ENCODE assay signal across 9 cellular contexts in genomic region chr17:81252336-81253329, GRCh38. TPM values are rescaled to one million over a fixed set of nuclear protein-coding genes. Genes with fewer than 3 reads are reported as not detected.
DNase-seq lines count a peak whose midpoint lies in the region; ATAC-seq and TF ChIP-seq lines count a peak whose summit lies in the region.
"Had no signal": no experiment of that assay in that cellular context is flagged by ENCODE, and none has a peak within 500 bp of the region (broad histone marks: within the 10 kb centered on the region; RNA-seq: fewer than 3 reads in every experiment).

No MANE protein-coding gene starts in this region.

- no peak for DNase-seq in activated CD4-positive, alpha-beta T cell treated with anti-CD3 and anti-CD28 coated beads for 36 hours
- DNase-seq in activated CD4-positive, alpha-beta T cell treated with anti-CD3 and anti-CD28 coated beads, Interleukin-2, amount 50 U/mL, for 4 hours, result no peak
- no peak for DNase-seq in Karpas-422
- DNase-seq in WERI-Rb-1, result peak; percentile 84
- DNase-seq in neural progenitor cell (ENCODE audit: low spot score), result no peak
- DNase-seq in activated CD4-positive, CD25-positive, alpha-beta regulatory T cell treated with anti-CD3 and anti-CD28 coated beads, Interleukin-2, amount 50 U/mL, for 72 hours, result no peak
- DNase-seq in T1000 (lab: John Stamatoyannopoulos, UW), result no peak
- DNase-seq: GF-D8 had no signal

- H4K20me1 ChIP-seq in Karpas-422 (ENCODE audit: insufficient read depth, low read depth, low read length), result peaks cover 21% of the 10 kb centered on the region; the same call in 1 of the 2 replicates
- H4K20me1 ChIP-seq in neural progenitor cell (ENCODE audit: low read depth), result peaks cover 28% of the 10 kb centered on the region

- no peaks in the 10 kb centered on the region for H3K27me3 Mint-ChIP-seq in activated CD4-positive, alpha-beta T cell treated with anti-CD3 and anti-CD28 coated beads for 36 hours
- peaks cover 8% of the 10 kb centered on the region for H3K27me3 Mint-ChIP-seq in neural progenitor cell (ENCODE audit: insufficient read depth, low read depth)

- H3F3A ChIP-seq in neural progenitor cell (ENCODE audit: low read depth), result peaks cover 23% of the 10 kb centered on the region

- H3K36me3 ChIP-seq in Karpas-422 (ENCODE audit: insufficient read depth, low read length), result peaks cover 15% of the 10 kb centered on the region; the same call in 1 of the 2 replicates
- H3K36me3 ChIP-seq in WERI-Rb-1, result peaks cover 8% of the 10 kb centered on the region
- H3K36me3 ChIP-seq in neural progenitor cell, result no peaks in the 10 kb centered on the region

- peaks cover 8% of the 10 kb centered on the region for H3K4me1 Mint-ChIP-seq in activated CD4-positive, alpha-beta T cell treated with anti-CD3 and anti-CD28 coated beads for 36 hours
- peaks cover 38% of the 10 kb centered on the region for H3K4me1 Mint-ChIP-seq in neural progenitor cell

- H3K79me2 ChIP-seq in Karpas-422 (ENCODE audit: low read length), result no peaks in the 10 kb centered on the region
- H3K79me2 ChIP-seq in neural progenitor cell (ENCODE audit: low read depth), result no peaks in the 10 kb centered on the region

- H3K27ac ChIP-seq in Karpas-422 (ENCODE audit: low read length) (peak overlapping the region; percentile 85), WERI-Rb-1 (peak overlapping the region; percentile 91), neural progenitor cell (no peak overlapping the region)

- H3K4me2 ChIP-seq in Karpas-422 (ENCODE audit: low read depth, low read length, poor library complexity, severe bottlenecking) (peak overlapping the region; percentile 77), neural progenitor cell (no peak overlapping the region)

- no peaks in the 10 kb centered on the region for H3K9me3 Mint-ChIP-seq in activated CD4-positive, alpha-beta T cell treated with anti-CD3 and anti-CD28 coated beads for 36 hours (ENCODE audit: low read depth)
- H3K9me3 Mint-ChIP-seq in neural progenitor cell, result no peaks in the 10 kb centered on the region

- peak overlapping the region; percentile 40 for H3K9ac ChIP-seq in Karpas-422 (ENCODE audit: low read length)
- H3K9ac ChIP-seq in neural progenitor cell, result no peak overlapping the region

- H3K27ac Mint-ChIP-seq in activated CD4-positive, alpha-beta T cell treated with anti-CD3 and anti-CD28 coated beads for 36 hours, result no peak overlapping the region
- H3K27ac Mint-ChIP-seq in neural progenitor cell, result peak overlapping the region; percentile 85

- H3K36me3 Mint-ChIP-seq in activated CD4-positive, alpha-beta T cell treated with anti-CD3 and anti-CD28 coated beads for 36 hours (ENCODE audit: low read depth), result peaks cover 13% of the 10 kb centered on the region
- peaks cover 8% of the 10 kb centered on the region for H3K36me3 Mint-ChIP-seq in neural progenitor cell

- ATAC-seq in activated CD4-positive, alpha-beta T cell treated with anti-CD3 and anti-CD28 coated beads for 36 hours, result peak; percentile 8
- ATAC-seq in GM18511 (IDR thresholded peaks at IDR 0.05; ENCODE audit: unreplicated experiment), result no peak

- TF ChIP-seq CTCF in WERI-Rb-1 (IDR thresholded peaks at IDR 0.05; ENCODE audit: low read depth, low read length) (no peak), neural progenitor cell (IDR thresholded peaks at IDR 0.05) (no peak)

- H3K27me3 ChIP-seq in Karpas-422 (ENCODE audit: low read length), result no peaks in the 10 kb centered on the region
- H3K27me3 ChIP-seq in WERI-Rb-1 (ENCODE audit: insufficient read depth, low read depth, severe bottlenecking), result no peaks in the 10 kb centered on the region
- no peaks in the 10 kb centered on the region for H3K27me3 ChIP-seq in neural progenitor cell

- CTCF ChIA-PET in activated CD4-positive, alpha-beta T cell treated with anti-CD3 and anti-CD28 coated beads for 36 hours (lab: Charles Lee), result interaction anchor here (0.7 to 1.2 kb wide), 6 partner anchors 43 to 299 kb away, joined by 3 to 8 read pairs (median 3); partner anchors contain the start of genes FAAP100 and SLC38A10

- intact Hi-C loops in activated CD4-positive, alpha-beta T cell treated with anti-CD3 and anti-CD28 coated beads for 36 hours (cut with DNase I, micrococcal nuclease), result loop anchor here (1.0 to 5.0 kb wide), 5 partner anchors 44 to 349 kb away; partner anchors contain the start of gene SLC38A10 (in 1 of the 2)

- POLR2A ChIA-PET in activated CD4-positive, alpha-beta T cell treated with anti-CD3 and anti-CD28 coated beads for 36 hours (lab: Charles Lee), result no interaction called here

- H3K9me2 ChIP-seq in Karpas-422 (replicated peaks; ENCODE audit: insufficient read depth, low read length), result no peaks in the 10 kb centered on the region

- H3K4me3 ChIP-seq in Karpas-422 (ENCODE audit: low read length), result no peak overlapping the region; the same call in 1 of the 2 replicates
- peak overlapping the region; percentile 13 for H3K4me3 ChIP-seq in WERI-Rb-1 (ENCODE audit: low read depth, low read length)
- no peak overlapping the region for H3K4me3 ChIP-seq in neural progenitor cell

- no peak overlapping the region for H3K4me3 Mint-ChIP-seq in activated CD4-positive, alpha-beta T cell treated with anti-CD3 and anti-CD28 coated beads for 36 hours
- H3K4me3 Mint-ChIP-seq in neural progenitor cell, result peak overlapping the region; percentile 53

- H3K4me1 ChIP-seq in Karpas-422 (ENCODE audit: low read length), result peaks cover 31% of the 10 kb centered on the region
- H3K4me1 ChIP-seq in neural progenitor cell, result peaks cover 5% of the 10 kb centered on the region

- H3K9me3 ChIP-seq in Karpas-422 (ENCODE audit: low read length) (no peaks in the 10 kb centered on the region), WERI-Rb-1 (ENCODE audit: severe bottlenecking) (no peaks in the 10 kb centered on the region), neural progenitor cell (ENCODE audit: low read depth) (no peaks in the 10 kb centered on the region)

- H2AFZ ChIP-seq in Karpas-422 (ENCODE audit: low read length), result no peak overlapping the region
- H2AFZ ChIP-seq in neural progenitor cell (replicated peaks), result no peak overlapping the region

RNA-seq across cellular contexts. Expression of gene NDUFAF8, which starts 13.5 kb away (rescaled TPM):
- 10 to 100 TPM; 31.0 to 57.9 TPM for total RNA-seq in activated CD4-positive, alpha-beta T cell treated with anti-CD3 and anti-CD28 coated beads for 36 hours
- total RNA-seq in Karpas-422 (2014; rRNA removed; shearing (Covaris generic); ENCODE audit: low replicate concordance), result 34.7 and 81.5 TPM in 2 replicates
- total RNA-seq in neural progenitor cell (ENCODE audit: low replicate concordance), result 29.8 and 34.7 TPM in 2 replicates

RNA-seq across cellular contexts. Expression of gene TEPSIN, which starts 13.8 kb away (rescaled TPM):
- 10 to 100 TPM; 17.8 to 20.3 TPM for total RNA-seq in activated CD4-positive, alpha-beta T cell treated with anti-CD3 and anti-CD28 coated beads for 36 hours
- total RNA-seq in Karpas-422 (2014; rRNA removed; shearing (Covaris generic); ENCODE audit: low replicate concordance), result 14.5 and 36.6 TPM in 2 replicates
- total RNA-seq in neural progenitor cell (ENCODE audit: low replicate concordance), result 20.6 and 28.0 TPM in 2 replicates

RNA-seq across cellular contexts. Expression of gene CEP131, which starts 29.9 kb away (rescaled TPM):
- 1 to 10 TPM; 7.6 to 9.5 TPM for total RNA-seq in activated CD4-positive, alpha-beta T cell treated with anti-CD3 and anti-CD28 coated beads for 36 hours
- 5.1 and 23.6 TPM in 2 replicates for total RNA-seq in Karpas-422 (2014; rRNA removed; shearing (Covaris generic); ENCODE audit: low replicate concordance)
- 7.7 and 40.9 TPM in 2 replicates for total RNA-seq in neural progenitor cell (ENCODE audit: low replicate concordance)

RNA-seq across cellular contexts. Expression of gene SLC38A10, which starts 42.5 kb away (rescaled TPM):
- total RNA-seq in activated CD4-positive, alpha-beta T cell treated with anti-CD3 and anti-CD28 coated beads for 36 hours, result 10 to 100 TPM; 47.6 to 52.9 TPM
- 20.8 and 48.8 TPM in 2 replicates for total RNA-seq in Karpas-422 (2014; rRNA removed; shearing (Covaris generic); ENCODE audit: low replicate concordance)
- total RNA-seq in neural progenitor cell (ENCODE audit: low replicate concordance), result 8.3 and 31.4 TPM in 2 replicates
